17 cellular contexts compared by ENCODE assay signal in the genomic region with DNA sequence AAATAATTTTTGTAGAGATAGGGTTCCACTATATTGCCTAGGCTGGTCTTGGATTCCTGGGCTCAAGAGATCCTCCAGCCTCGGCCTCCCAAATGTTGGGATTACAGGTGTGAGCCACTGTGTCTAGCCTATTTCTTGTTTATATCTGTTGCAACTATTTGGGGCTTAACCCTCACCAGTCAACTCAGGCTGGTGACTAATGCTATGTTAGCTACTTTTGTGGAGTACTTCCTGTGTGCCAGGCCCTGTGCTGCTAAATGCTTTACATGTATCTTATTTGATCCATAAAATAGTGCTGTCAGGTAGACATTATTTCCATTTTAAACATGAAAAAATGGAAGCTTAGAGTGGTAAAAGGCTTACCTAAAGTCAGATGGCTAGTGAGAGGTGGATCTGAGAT. TPM values are rescaled to one million over a fixed set of nuclear protein-coding genes. Genes with fewer than 3 reads are reported as not detected.
DNase-seq lines count a peak whose midpoint lies in the region; ATAC-seq, FAIRE-seq and TF ChIP-seq lines count a peak whose summit lies in the region.
"Had no signal": no experiment of that assay in that cellular context is flagged by ENCODE, and none has a peak within 500 bp of the region (broad histone marks: within the 10 kb centered on the region; RNA-seq: fewer than 3 reads in every experiment).

No MANE protein-coding gene starts in this region.

- H3K36me3 ChIP-seq in bronchial epithelial cell (ENCODE audit: control insufficient read depth, insufficient read depth, low read length) (no peaks in the 10 kb centered on the region), neutrophil (peaks cover 75% of the 10 kb centered on the region)
- H3K36me3 ChIP-seq: BE2C had no signal

- CTCF ChIA-PET in activated CD4-positive, alpha-beta memory T cell treated with anti-CD3 and anti-CD28 coated beads for 36 hours (lab: Charles Lee): interaction anchor here (0.7 to 2.9 kb wide), 3 partner anchors 15 to 302 kb away, joined by 3 to 14 read pairs (median 5); no protein-coding TSS in a partner anchor

- no peaks in the 10 kb centered on the region for H3K27me3 ChIP-seq in bronchial epithelial cell (ENCODE audit: control insufficient read depth, insufficient read depth, low read length)
- no peaks in the 10 kb centered on the region for H3K27me3 ChIP-seq in neutrophil

- H3K9me3 Mint-ChIP-seq in activated T-cell treated with anti-CD3 and anti-CD28 coated beads, Interleukin-2, amount 50 U/mL, for 72 hours: no peaks in the 10 kb centered on the region
- H3K9me3 Mint-ChIP-seq in activated CD4-positive, alpha-beta memory T cell treated with anti-CD3 and anti-CD28 coated beads for 36 hours: no peaks in the 10 kb centered on the region
- H3K9me3 Mint-ChIP-seq: CD4-positive, alpha-beta memory T cell; H9 had no signal

- DNase-seq in activated T-cell treated with anti-CD3 and anti-CD28 coated beads, Interleukin-2, amount 50 U/mL, for 72 hours: no peak
- DNase-seq in activated T-cell treated with anti-CD3 and anti-CD28 coated beads for 4 hours: no peak
- DNase-seq in activated CD4-positive, alpha-beta memory T cell treated with anti-CD3 and anti-CD28 coated beads for 36 hours: peak; percentile 23
- DNase-seq in bronchial epithelial cell (ENCODE audit: low read depth): peak; percentile 21
- DNase-seq in COR-L47 (lab: John Stamatoyannopoulos, UW): no peak
- DNase-seq: BE2C; CD4-positive, alpha-beta memory T cell; DND-41; GDM1; H9 had no signal

- intact Hi-C loops in activated CD4-positive, alpha-beta memory T cell treated with anti-CD3 and anti-CD28 coated beads for 36 hours (cut with micrococcal nuclease): loop anchor here (2.0 kb wide), 1 partner anchor 14 kb away; a partner anchor contains a TSS

- POLR2A ChIA-PET in activated CD4-positive, alpha-beta memory T cell treated with anti-CD3 and anti-CD28 coated beads for 36 hours (lab: Charles Lee): interaction anchor here (1.6 kb wide), 1 partner anchor 14 kb away, joined by 3 read pairs; a partner anchor contains a TSS

- no peak for TF ChIP-seq CTCF in bronchial epithelial cell (IDR thresholded peaks at IDR 0.05; ENCODE audit: insufficient read depth, low read length, severe bottlenecking)
- no peak for TF ChIP-seq CTCF in neutrophil (IDR thresholded peaks at IDR 0.05)

- H3K4me1 Mint-ChIP-seq in activated T-cell treated with anti-CD3 and anti-CD28 coated beads, Interleukin-2, amount 50 U/mL, for 72 hours (ENCODE audit: low read depth): peaks cover 32% of the 10 kb centered on the region
- H3K4me1 Mint-ChIP-seq in activated CD4-positive, alpha-beta memory T cell treated with anti-CD3 and anti-CD28 coated beads for 36 hours (ENCODE audit: low read depth): peaks cover 31% of the 10 kb centered on the region

- no peak overlapping the region for H3K27ac Mint-ChIP-seq in activated T-cell treated with anti-CD3 and anti-CD28 coated beads, Interleukin-2, amount 50 U/mL, for 72 hours
- no peak overlapping the region for H3K27ac Mint-ChIP-seq in activated CD4-positive, alpha-beta memory T cell treated with anti-CD3 and anti-CD28 coated beads for 36 hours
- H3K27ac Mint-ChIP-seq: GM23338, H9 had no signal

- H3K4me3 ChIP-seq in bronchial epithelial cell (ENCODE audit: low read depth, low read length) (no peak overlapping the region), neutrophil (ENCODE audit: low read depth in 1 of 2, low read length in 1 of 2) (no peak overlapping the region)
- H3K4me3 ChIP-seq: A549, GM23338 had no signal

- H3K27ac ChIP-seq in neutrophil: peak overlapping the region; percentile 15
- H3K27ac ChIP-seq: A549, C4-2B had no signal

- peak; percentile 45 to 65 for ATAC-seq in activated T-cell treated with anti-CD3 and anti-CD28 coated beads, Interleukin-2, amount 50 U/mL, for 72 hours (replicated peaks in 1 of 2)
- ATAC-seq in HG03442 (IDR thresholded peaks at IDR 0.05; ENCODE audit: unreplicated experiment): no peak
- ATAC-seq: A549, GM23338 had no signal

- no peak for FAIRE-seq in bronchial epithelial cell (lab: Jason Lieb, UNC)
- FAIRE-seq: GM12892 had no signal

- H3K36me3 Mint-ChIP-seq in activated T-cell treated with anti-CD3 and anti-CD28 coated beads, Interleukin-2, amount 50 U/mL, for 72 hours (ENCODE audit: insufficient read depth in 2 of 2): no peaks in the 10 kb centered on the region
- peaks cover 12% of the 10 kb centered on the region for H3K36me3 Mint-ChIP-seq in activated CD4-positive, alpha-beta memory T cell treated with anti-CD3 and anti-CD28 coated beads for 36 hours

- H3K27me3 Mint-ChIP-seq in activated T-cell treated with anti-CD3 and anti-CD28 coated beads, Interleukin-2, amount 50 U/mL, for 72 hours (ENCODE audit: low read depth): no peaks in the 10 kb centered on the region
- H3K27me3 Mint-ChIP-seq in activated CD4-positive, alpha-beta memory T cell treated with anti-CD3 and anti-CD28 coated beads for 36 hours: no peaks in the 10 kb centered on the region
- H3K27me3 Mint-ChIP-seq: CD4-positive, alpha-beta memory T cell had no signal

- H3K4me3 Mint-ChIP-seq in activated T-cell treated with anti-CD3 and anti-CD28 coated beads, Interleukin-2, amount 50 U/mL, for 72 hours: no peak overlapping the region
- no peak overlapping the region for H3K4me3 Mint-ChIP-seq in activated CD4-positive, alpha-beta memory T cell treated with anti-CD3 and anti-CD28 coated beads for 36 hours
- H3K4me3 Mint-ChIP-seq: CD4-positive, alpha-beta memory T cell; GM23338; H9 had no signal

- H3K4me1 ChIP-seq in neutrophil (ENCODE audit: control insufficient read depth in 1 of 2, insufficient read depth in 1 of 2, low read depth in 1 of 2, low read length in 1 of 2): peaks cover 20 to 34% of the 10 kb centered on the region in 2 experiments
- H3K4me1 ChIP-seq: A549, BE2C had no signal

- H3K9me3 ChIP-seq in neutrophil: no peaks in the 10 kb centered on the region
- H3K9me3 ChIP-seq: BE2C had no signal

RNA-seq across cellular contexts. Expression of a gene that starts 13.8 kb away (rescaled TPM):
- 1 to 10 TPM; 4.0 to 8.2 TPM for total RNA-seq in activated T-cell treated with anti-CD3 and anti-CD28 coated beads, Interleukin-2, amount 50 U/mL, for 72 hours
- total RNA-seq in activated CD4-positive, alpha-beta memory T cell treated with anti-CD3 and anti-CD28 coated beads for 36 hours: 1 to 10 TPM; 5.4 to 5.8 TPM
- total RNA-seq in bronchial epithelial cell: 1.6 and 1.7 TPM in 2 replicates
- total RNA-seq: HT1080 had no signal

Comparison
In these comparisons a context has a peak if more than half of its experiments do, and no peak if none do; other contexts are left out.
1. DNase-seq: peak in activated CD4-positive, alpha-beta memory T cell treated with anti-CD3 and anti-CD28 coated beads for 36 hours (single experiment) and bronchial epithelial cell (single experiment); none in activated T-cell treated with anti-CD3 and anti-CD28 coated beads, Interleukin-2, amount 50 U/mL, for 72 hours (0 of 2), activated T-cell treated with anti-CD3 and anti-CD28 coated beads for 4 hours (single experiment) and COR-L47 (single experiment).